ENCODE assay signal across 9 cellular contexts in genomic region chr17:10050597-10051101, GRCh38.
DNase-seq lines count a peak whose midpoint lies in the region; ATAC-seq and TF ChIP-seq lines count a peak whose summit lies in the region.
"Had no signal": no experiment of that assay in that cellular context is flagged by ENCODE, and none has a peak within 500 bp of the region (broad histone marks: within the 10 kb centered on the region; RNA-seq: fewer than 3 reads in every experiment).

No MANE protein-coding gene starts in this region.

- H3K9me3 ChIP-seq in prostate gland = no peaks in the 10 kb centered on the region

- 66% methylated on average over 3 of the region's 3 CpGs for WGBS in prostate gland

- no peaks in the 10 kb centered on the region for H3K36me3 Mint-ChIP-seq in activated naive CD4-positive, alpha-beta T cell treated with anti-CD3 and anti-CD28 coated beads, Interleukin-2, amount 10 ng/mL, durations not matched to agents 7 days and 5 days
- H3K36me3 Mint-ChIP-seq: CD4-positive, CD25-positive, alpha-beta regulatory T cell had no signal

- no peak overlapping the region for H3K4me3 Mint-ChIP-seq in activated naive CD4-positive, alpha-beta T cell treated with anti-CD3 and anti-CD28 coated beads, Interleukin-2, amount 10 ng/mL, durations not matched to agents 7 days and 5 days
- H3K4me3 Mint-ChIP-seq: CD4-positive, CD25-positive, alpha-beta regulatory T cell had no signal

- no peaks in the 10 kb centered on the region for H3K27me3 ChIP-seq in prostate gland (replicated peaks; ENCODE audit: insufficient read depth)

- H3K4me1 Mint-ChIP-seq in activated naive CD4-positive, alpha-beta T cell treated with anti-CD3 and anti-CD28 coated beads, Interleukin-2, amount 10 ng/mL, durations not matched to agents 7 days and 5 days = no peaks in the 10 kb centered on the region

- TF ChIP-seq CTCF in prostate gland (IDR thresholded peaks at IDR 0.05) = no peak

- peaks cover 4% of the 10 kb centered on the region for H3K27me3 Mint-ChIP-seq in activated naive CD4-positive, alpha-beta T cell treated with anti-CD3 and anti-CD28 coated beads, Interleukin-2, amount 10 ng/mL, durations not matched to agents 7 days and 5 days

- intact Hi-C loops in left ventricle myocardium superior (cut with micrococcal nuclease) (no loop called here), prostate gland (cut with DNase I) (no loop called here)

- no peak overlapping the region for H3K27ac ChIP-seq in prostate gland

- CTCF ChIA-PET in activated naive CD4-positive, alpha-beta T cell treated with anti-CD3 and anti-CD28 coated beads, Interleukin-2, amount 10 ng/mL, durations not matched to agents 7 days and 5 days (lab: Charles Lee) = no interaction called here

- no peak overlapping the region for H3K4me3 ChIP-seq in prostate gland

- TF ChIP-seq POLR2A in prostate gland (IDR thresholded peaks at IDR 0.05) = no peak

- H3K9me3 Mint-ChIP-seq in activated naive CD4-positive, alpha-beta T cell treated with anti-CD3 and anti-CD28 coated beads, Interleukin-2, amount 10 ng/mL, durations not matched to agents 7 days and 5 days = peaks cover 5% of the 10 kb centered on the region

- H3K27ac Mint-ChIP-seq in activated naive CD4-positive, alpha-beta T cell treated with anti-CD3 and anti-CD28 coated beads, Interleukin-2, amount 10 ng/mL, durations not matched to agents 7 days and 5 days = no peak overlapping the region
- H3K27ac Mint-ChIP-seq: CD4-positive, CD25-positive, alpha-beta regulatory T cell had no signal

- H3K36me3 ChIP-seq in prostate gland = no peaks in the 10 kb centered on the region

- no peaks in the 10 kb centered on the region for H3K4me1 ChIP-seq in prostate gland (replicated peaks)

- ATAC-seq in GM21381 (IDR thresholded peaks at IDR 0.05; ENCODE audit: unreplicated experiment) (peak; percentile 36), left ventricle myocardium superior (peak; percentile 76)

- DNase-seq in AG20443 (ENCODE audit: low spot score) (peak; percentile 39), MV-4-11 (lab: John Stamatoyannopoulos, UW) (peak; percentile 92), left ventricle myocardium superior (no peak), NCI-H1417 (lab: John Stamatoyannopoulos, UW) (no peak), NCI-H748 (lab: John Stamatoyannopoulos, UW; ENCODE audit: unreplicated experiment) (no peak), prostate gland (ENCODE audit: low spot score) (no peak)
- DNase-seq in activated naive CD4-positive, alpha-beta T cell treated with anti-CD3 and anti-CD28 coated beads, Interleukin-2, amount 10 ng/mL, durations not matched to agents 7 days and 5 days = no peak
- DNase-seq: CD4-positive, CD25-positive, alpha-beta regulatory T cell had no signal

Comparison
In these comparisons a context has a peak if more than half of its experiments do, and no peak if none do; other contexts are left out.
1. DNase-seq: peak in AG20443 (single experiment) and MV-4-11 (single experiment); none in left ventricle myocardium superior (single experiment), NCI-H1417 (0 of 3), NCI-H748 (single experiment), activated naive CD4-positive, alpha-beta T cell treated with anti-CD3 and anti-CD28 coated beads, Interleukin-2, amount 10 ng/mL, durations not matched to agents 7 days and 5 days (single experiment) and prostate gland (single experiment).